ENCODE assay signal across 8 cellular contexts in genomic region chr7:150986099-150986512, GRCh38. TPM values are rescaled to one million over a fixed set of nuclear protein-coding genes. Genes with fewer than 3 reads are reported as not detected.
DNase-seq lines count a peak whose midpoint lies in the region; ATAC-seq and TF ChIP-seq lines count a peak whose summit lies in the region.

No MANE protein-coding gene starts in this region.

- H3K9me3 Mint-ChIP-seq in T-helper 2 cell treated with Interferon-gamma antibody and Interleukin-4, amounts not matched to agents 5 μg/mL and 100 μg/mL, for 36 hours: peaks cover 6% of the 10 kb centered on the region
- H3K9me3 Mint-ChIP-seq in stimulated activated naive CD8-positive, alpha-beta T cell treated with anti-CD3 and anti-CD28 coated beads, Interleukin-15, amount 100 ng/mL, for 72 hours: peaks cover 13 to 17% of the 10 kb centered on the region in 2 donors

- H4K20me1 ChIP-seq in mammary epithelial cell (ENCODE audit: insufficient read depth, low read length): no peaks in the 10 kb centered on the region

- in situ Hi-C loops in mammary epithelial cell (cut with MboI; ENCODE audit: low sequenced_read_pairs in 2 of 2): loop anchor here (5.0 to 10.0 kb wide), 4 partner anchors 84 to 211 kb away; no protein-coding TSS in a partner anchor

- BruUV-seq in mammary epithelial cell (replicated peaks; lab: Mats Ljungman, UMichigan): no TSS peak

- no peak for TF ChIP-seq POLR2A in NB4 (IDR thresholded peaks at IDR 0.05; ENCODE audit: extremely low read depth, insufficient read length)

- no peaks in the 10 kb centered on the region for H3K36me3 Mint-ChIP-seq in T-helper 2 cell treated with Interferon-gamma antibody and Interleukin-4, amounts not matched to agents 5 μg/mL and 100 μg/mL, for 36 hours (ENCODE audit: low read depth)

- peaks cover 59% of the 10 kb centered on the region for H3K27me3 Mint-ChIP-seq in T-helper 2 cell treated with Interferon-gamma antibody and Interleukin-4, amounts not matched to agents 5 μg/mL and 100 μg/mL, for 36 hours (ENCODE audit: low read depth)
- H3K27me3 Mint-ChIP-seq in stimulated activated naive CD8-positive, alpha-beta T cell treated with anti-CD3 and anti-CD28 coated beads, Interleukin-15, amount 100 ng/mL, for 72 hours: peaks cover 48% of the 10 kb centered on the region

- dilution Hi-C loops in mammary epithelial cell (cut with HindIII; ENCODE audit: low sequenced_read_pairs): no loop called here

- 14% methylated on average over 13 of the region's 16 CpGs for WGBS in mammary epithelial cell (ENCODE audit: low coverage, missing lambda C conversion rate)

- H3K4me3 Mint-ChIP-seq in T-helper 2 cell treated with Interferon-gamma antibody and Interleukin-4, amounts not matched to agents 5 μg/mL and 100 μg/mL, for 36 hours: no peak overlapping the region
- H3K4me3 Mint-ChIP-seq in stimulated activated naive CD8-positive, alpha-beta T cell treated with anti-CD3 and anti-CD28 coated beads, Interleukin-15, amount 100 ng/mL, for 72 hours: no peak overlapping the region

- H3K9ac ChIP-seq in mammary epithelial cell (ENCODE audit: insufficient read depth, low read length): no peak overlapping the region

- CTCF ChIA-PET in mammary epithelial cell (lab: Charles Lee; ENCODE audit: low non-redundant PET): interaction anchor here (0.6 kb wide), 1 partner anchor 21 kb away, joined by 3 read pairs; no protein-coding TSS in a partner anchor

- H3K4me1 ChIP-seq in mammary epithelial cell (ENCODE audit: insufficient read depth, low read length) (no peaks in the 10 kb centered on the region), left lung (peaks cover 3 to 27% of the 10 kb centered on the region in 2 donors)

- H3K36me3 ChIP-seq in mammary epithelial cell (ENCODE audit: insufficient read depth, low read length) (no peaks in the 10 kb centered on the region), left lung (no peaks in the 10 kb centered on the region)

- H3K4me2 ChIP-seq in mammary epithelial cell (ENCODE audit: insufficient read depth, low read depth, low read length): no peak overlapping the region

- H3K9me3 ChIP-seq in mammary epithelial cell (replicated peaks; ENCODE audit: insufficient read depth, low read length): peaks cover 15% of the 10 kb centered on the region
- H3K9me3 ChIP-seq in left lung: peaks cover 0 to 12% of the 10 kb centered on the region in 2 donors

- TF ChIP-seq CTCF in NB4 (IDR thresholded peaks at IDR 0.05; ENCODE audit: low read depth, low read length): peak; percentile 96
- TF ChIP-seq CTCF in mammary epithelial cell (conservative IDR thresholded peaks at IDR 0.05 in 1 of 2, IDR thresholded peaks at IDR 0.05 in 1 of 2; ENCODE audit: extremely low read depth in 1 of 2, insufficient read depth in 1 of 2, low read depth in 1 of 2, low read length in 2 of 2): peak; percentile 61 to 82
- TF ChIP-seq CTCF in left lung (IDR thresholded peaks at IDR 0.05): peak; percentile 60 to 68

- no peak overlapping the region for H2AFZ ChIP-seq in mammary epithelial cell (ENCODE audit: low read depth, low read length)

- H3K27ac Mint-ChIP-seq in T-helper 2 cell treated with Interferon-gamma antibody and Interleukin-4, amounts not matched to agents 5 μg/mL and 100 μg/mL, for 36 hours: no peak overlapping the region
- H3K27ac Mint-ChIP-seq in stimulated activated naive CD8-positive, alpha-beta T cell treated with anti-CD3 and anti-CD28 coated beads, Interleukin-15, amount 100 ng/mL, for 72 hours: no peak overlapping the region

- H3K4me3 ChIP-seq in NB4 (ENCODE audit: low read depth, low read length): no peak overlapping the region
- no peak overlapping the region for H3K4me3 ChIP-seq in mammary epithelial cell (replicated peaks in 1 of 3; ENCODE audit: insufficient read depth in 1 of 3, low read depth in 2 of 3, low read length in 3 of 3)
- H3K4me3 ChIP-seq in left lung: no peak overlapping the region

- H3K79me2 ChIP-seq in mammary epithelial cell (ENCODE audit: insufficient read depth, low read length): no peaks in the 10 kb centered on the region

- peaks cover 15% of the 10 kb centered on the region for H3K4me1 Mint-ChIP-seq in T-helper 2 cell treated with Interferon-gamma antibody and Interleukin-4, amounts not matched to agents 5 μg/mL and 100 μg/mL, for 36 hours (ENCODE audit: low read depth)
- H3K4me1 Mint-ChIP-seq in stimulated activated naive CD8-positive, alpha-beta T cell treated with anti-CD3 and anti-CD28 coated beads, Interleukin-15, amount 100 ng/mL, for 72 hours: peaks cover 23% of the 10 kb centered on the region

- H3K27me3 ChIP-seq in mammary epithelial cell (ENCODE audit: insufficient read depth, low read length) (peaks cover 5% of the 10 kb centered on the region), left lung (peaks cover 7 to 71% of the 10 kb centered on the region in 2 donors)

- H3K27ac ChIP-seq in mammary epithelial cell (ENCODE audit: insufficient read depth, low read depth, low read length): no peak overlapping the region
- H3K27ac ChIP-seq in left lung: no peak overlapping the region

- DNase-seq in NCI-H524 (lab: John Stamatoyannopoulos, UW): peak; percentile 38 to 76
- no peak for DNase-seq in NCI-H524 treated with DMSO at 0.1 percent for 48 hours (lab: John Stamatoyannopoulos, UW)
- peak; percentile 80 for DNase-seq in NB4 (ENCODE audit: low read depth)
- peak; percentile 35 for DNase-seq in T-helper 2 cell treated with Interferon-gamma antibody and Interleukin-4, amounts not matched to agents 5 μg/mL and 100 μg/mL, for 36 hours (ENCODE audit: low spot score)
- peak; percentile 38 for DNase-seq in mammary epithelial cell
- peak in 1 of 2 donors; percentile 78 for DNase-seq in left lung
- peak in 1 of 2 donors; percentile 52 for DNase-seq in stimulated activated naive CD8-positive, alpha-beta T cell treated with anti-CD3 and anti-CD28 coated beads, Interleukin-15, amount 100 ng/mL, for 72 hours

- intact Hi-C loops in mammary epithelial cell (cut with micrococcal nuclease): loop anchor here (1.0 to 5.0 kb wide), 4 partner anchors 23 to 208 kb away; no protein-coding TSS in a partner anchor
- intact Hi-C loops in left lung (cut with DNase I): loop anchor here in 1 of 2 donors (5.0 kb wide), 1 partner anchor 89 kb away; no protein-coding TSS in a partner anchor

- ATAC-seq in left lung (peak; percentile 77), GM21447 (IDR thresholded peaks at IDR 0.05; ENCODE audit: unreplicated experiment) (no peak)
- ATAC-seq in stimulated activated naive CD8-positive, alpha-beta T cell treated with anti-CD3 and anti-CD28 coated beads, Interleukin-15, amount 100 ng/mL, for 72 hours: peak; percentile 54

RNA-seq across cellular contexts. Expression of gene NOS3, which starts 4.7 kb away (rescaled TPM):
- total RNA-seq in mammary epithelial cell (1 to 10 TPM in 1 of 2 donors, not detected in 1; 4.7 TPM), left lung (10 to 100 TPM; 12.1 to 21.8 TPM)
- polyA plus RNA-seq in mammary epithelial cell: 0.23 TPM
- polyA minus RNA-seq in mammary epithelial cell: not detected

RNA-seq across cellular contexts. Expression of gene KCNH2, which starts 8.0 kb away (rescaled TPM):
- total RNA-seq in mammary epithelial cell: 1 to 10 TPM in 1 of 2 donors, not detected in 1; 1.5 TPM
- polyA plus RNA-seq in mammary epithelial cell: not detected
- 0.47 TPM for polyA minus RNA-seq in mammary epithelial cell
- 1 to 10 TPM in 1 of 2 donors, under 1 TPM in 1; 0.82 to 1.3 TPM for total RNA-seq in left lung

RNA-seq across cellular contexts. Expression of gene ATG9B, which starts 38.2 kb away (rescaled TPM):
- under 1 TPM; under 0.01 to 0.54 TPM for total RNA-seq in mammary epithelial cell
- 0.14 TPM for polyA plus RNA-seq in mammary epithelial cell
- not detected for polyA minus RNA-seq in mammary epithelial cell
- under 1 TPM; 0.68 to 0.70 TPM for total RNA-seq in left lung

RNA-seq across cellular contexts. Expression of gene ABCB8, which starts 42.1 kb away (rescaled TPM):
- 10 to 100 TPM; 29.8 to 57.2 TPM for total RNA-seq in mammary epithelial cell
- polyA plus RNA-seq in mammary epithelial cell: 31.7 TPM
- polyA minus RNA-seq in mammary epithelial cell: 39.2 TPM
- total RNA-seq in left lung: 10 to 100 TPM; 47.5 to 52.1 TPM
